Comparison of ENCODE assay signal across 15 cellular contexts in the genomic region with DNA sequence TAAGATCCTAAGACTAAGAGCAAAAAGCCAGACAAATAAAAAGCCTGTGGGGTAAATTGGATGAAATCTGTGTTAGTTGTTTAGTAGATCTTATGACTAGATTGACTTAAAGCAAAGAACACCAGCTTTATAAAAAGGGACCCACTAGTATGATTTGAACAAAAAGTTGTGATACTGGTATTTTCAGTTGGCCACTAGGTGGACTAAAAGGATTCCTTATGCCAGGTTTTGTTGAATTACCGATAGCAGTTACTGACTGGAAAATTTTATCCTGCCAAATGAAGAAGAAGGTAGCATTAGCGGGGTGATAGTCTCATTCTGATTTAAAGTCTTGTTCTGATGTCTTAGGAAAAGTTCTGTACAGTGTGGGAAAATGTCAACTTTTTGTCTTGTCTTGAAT. TPM values are rescaled to one million over a fixed set of nuclear protein-coding genes. Genes with fewer than 3 reads are reported as not detected.
DNase-seq lines count a peak whose midpoint lies in the region; ATAC-seq, FAIRE-seq and TF ChIP-seq lines count a peak whose summit lies in the region.
"Had no signal": no experiment of that assay in that cellular context is flagged by ENCODE, and none has a peak within 500 bp of the region (broad histone marks: within the 10 kb centered on the region; RNA-seq: fewer than 3 reads in every experiment).

No MANE protein-coding gene starts in this region.

- intact Hi-C loops in activated CD8-positive, alpha-beta T cell treated with anti-CD3 and anti-CD28 coated beads for 36 hours (cut with micrococcal nuclease): no loop called here

- TF ChIP-seq CTCF in activated CD8-positive, alpha-beta T cell treated with anti-CD3 and anti-CD28 coated beads for 36 hours (IDR thresholded peaks at IDR 0.05): peak; percentile 39
- TF ChIP-seq CTCF in endothelial cell (IDR thresholded peaks at IDR 0.05; ENCODE audit: unreplicated experiment) (peak; percentile 51), smooth muscle cell (IDR thresholded peaks at IDR 0.05; ENCODE audit: borderline replicate concordance, insufficient read depth, poor library complexity, severe bottlenecking) (no peak)

- H3K9me3 Mint-ChIP-seq in activated CD8-positive, alpha-beta T cell treated with anti-CD3 and anti-CD28 coated beads for 36 hours: no peaks in the 10 kb centered on the region
- no peaks in the 10 kb centered on the region for H3K9me3 Mint-ChIP-seq in activated CD8-positive, alpha-beta T cell treated with anti-CD3 and anti-CD28 coated beads, Interleukin-2, amount 10 ng/mL, durations not matched to agents 7 days and 5 days (ENCODE audit: insufficient read depth)
- no peaks in the 10 kb centered on the region for H3K9me3 Mint-ChIP-seq in endothelial cell (ENCODE audit: unreplicated experiment)
- no peaks in the 10 kb centered on the region for H3K9me3 Mint-ChIP-seq in stimulated activated memory B cell treated with anti-CD40 and anti-IgM and Interleukin-4, amounts not matched to agents 10 μg/mL and 1 μg/mL and 100 μg/mL, for 72 hours

- FAIRE-seq in small intestine (lab: Jason Lieb, UNC): no peak

- H3K27me3 Mint-ChIP-seq in activated CD8-positive, alpha-beta T cell treated with anti-CD3 and anti-CD28 coated beads for 36 hours: peaks cover 2% of the 10 kb centered on the region
- H3K27me3 Mint-ChIP-seq in activated CD8-positive, alpha-beta T cell treated with anti-CD3 and anti-CD28 coated beads, Interleukin-2, amount 10 ng/mL, durations not matched to agents 7 days and 5 days (ENCODE audit: low read depth): peaks cover 19% of the 10 kb centered on the region
- peaks cover 1% of the 10 kb centered on the region for H3K27me3 Mint-ChIP-seq in endothelial cell (ENCODE audit: unreplicated experiment)
- peaks cover 11% of the 10 kb centered on the region for H3K27me3 Mint-ChIP-seq in stimulated activated memory B cell treated with anti-CD40 and anti-IgM and Interleukin-4, amounts not matched to agents 10 μg/mL and 1 μg/mL and 100 μg/mL, for 72 hours

- ATAC-seq in activated CD8-positive, alpha-beta T cell treated with anti-CD3 and anti-CD28 coated beads for 36 hours: no peak
- ATAC-seq in activated CD8-positive, alpha-beta T cell treated with anti-CD3 and anti-CD28 coated beads, Interleukin-2, amount 10 ng/mL, durations not matched to agents 7 days and 5 days: no peak
- no peak for ATAC-seq in stimulated activated memory B cell treated with anti-CD40 and anti-IgM and Interleukin-4, amounts not matched to agents 10 μg/mL and 1 μg/mL and 100 μg/mL, for 72 hours
- no peak for ATAC-seq in GM18867 (IDR thresholded peaks at IDR 0.05; ENCODE audit: unreplicated experiment)
- ATAC-seq: mucosa of descending colon had no signal

- no peaks in the 10 kb centered on the region for H3K36me3 ChIP-seq in small intestine (ENCODE audit: control insufficient read depth in 2 of 2, insufficient read depth in 2 of 2, low read length in 2 of 2)
- no peaks in the 10 kb centered on the region for H3K36me3 ChIP-seq in smooth muscle cell (ENCODE audit: low read depth)
- H3K36me3 ChIP-seq: brain microvascular endothelial cell had no signal

- CTCF ChIA-PET in activated CD8-positive, alpha-beta T cell treated with anti-CD3 and anti-CD28 coated beads for 36 hours (lab: Charles Lee): interaction anchor here (0.9 to 1.4 kb wide), 2 partner anchors 13 to 27 kb away, joined by 3 to 5 read pairs; partner anchors contain the start of gene SRY
- CTCF ChIA-PET in activated CD8-positive, alpha-beta T cell treated with anti-CD3 and anti-CD28 coated beads, Interleukin-2, amount 10 ng/mL, durations not matched to agents 7 days and 5 days (lab: Charles Lee): no interaction called here

- no peak overlapping the region for H3K9ac ChIP-seq in smooth muscle cell (ENCODE audit: low read depth)
- H3K9ac ChIP-seq: KMS-11 had no signal

- H3F3A ChIP-seq in smooth muscle cell (ENCODE audit: low read depth): no peaks in the 10 kb centered on the region

- H4K20me1 ChIP-seq in smooth muscle cell (ENCODE audit: low read depth): no peaks in the 10 kb centered on the region

- POLR2A ChIA-PET in activated CD8-positive, alpha-beta T cell treated with anti-CD3 and anti-CD28 coated beads for 36 hours (lab: Charles Lee): no interaction called here
- POLR2A ChIA-PET in activated CD8-positive, alpha-beta T cell treated with anti-CD3 and anti-CD28 coated beads, Interleukin-2, amount 10 ng/mL, durations not matched to agents 7 days and 5 days (lab: Charles Lee): no interaction called here

- H3K27ac Mint-ChIP-seq in activated CD8-positive, alpha-beta T cell treated with anti-CD3 and anti-CD28 coated beads for 36 hours: no peak overlapping the region
- no peak overlapping the region for H3K27ac Mint-ChIP-seq in activated CD8-positive, alpha-beta T cell treated with anti-CD3 and anti-CD28 coated beads, Interleukin-2, amount 10 ng/mL, durations not matched to agents 7 days and 5 days
- H3K27ac Mint-ChIP-seq in endothelial cell (ENCODE audit: unreplicated experiment): no peak overlapping the region
- no peak overlapping the region for H3K27ac Mint-ChIP-seq in stimulated activated memory B cell treated with anti-CD40 and anti-IgM and Interleukin-4, amounts not matched to agents 10 μg/mL and 1 μg/mL and 100 μg/mL, for 72 hours

- H3K4me1 Mint-ChIP-seq in activated CD8-positive, alpha-beta T cell treated with anti-CD3 and anti-CD28 coated beads for 36 hours (ENCODE audit: low read depth): peaks cover 3% of the 10 kb centered on the region
- peaks cover 4% of the 10 kb centered on the region for H3K4me1 Mint-ChIP-seq in activated CD8-positive, alpha-beta T cell treated with anti-CD3 and anti-CD28 coated beads, Interleukin-2, amount 10 ng/mL, durations not matched to agents 7 days and 5 days (ENCODE audit: low read depth)
- no peaks in the 10 kb centered on the region for H3K4me1 Mint-ChIP-seq in endothelial cell (ENCODE audit: unreplicated experiment)
- no peaks in the 10 kb centered on the region for H3K4me1 Mint-ChIP-seq in stimulated activated memory B cell treated with anti-CD40 and anti-IgM and Interleukin-4, amounts not matched to agents 10 μg/mL and 1 μg/mL and 100 μg/mL, for 72 hours

- H3K27ac ChIP-seq in small intestine (ENCODE audit: low read depth in 1 of 2, low read length in 1 of 2) (no peak overlapping the region), smooth muscle cell (ENCODE audit: low read depth) (no peak overlapping the region)
- H3K27ac ChIP-seq: brain microvascular endothelial cell, KMS-11 had no signal

- no peak overlapping the region for H2AFZ ChIP-seq in smooth muscle cell (ENCODE audit: low read depth)

- whole genome bisulfite sequencing in small intestine, 3 donors: 9 to 35% methylated on average over 2 of the region's 2 CpGs; no CpG with 5 or more reads in 1 of the 3 donors
- no CpG with 5 or more reads among the region's 2 CpGs for WGBS in smooth muscle cell (ENCODE audit: low lambda C conversion rate)

- H3K9me3 ChIP-seq in small intestine (ENCODE audit: control insufficient read depth, low read depth) (no peaks in the 10 kb centered on the region), smooth muscle cell (replicated peaks; ENCODE audit: low read depth) (no peaks in the 10 kb centered on the region)
- H3K9me3 ChIP-seq: mucosa of descending colon had no signal

- H3K4me3 ChIP-seq in small intestine (ENCODE audit: low read depth in 1 of 2, low read length in 2 of 2) (no peak overlapping the region), smooth muscle cell (no peak overlapping the region)
- H3K4me3 ChIP-seq: mucosa of descending colon had no signal

- H3K36me3 Mint-ChIP-seq in activated CD8-positive, alpha-beta T cell treated with anti-CD3 and anti-CD28 coated beads for 36 hours (ENCODE audit: low read depth): no peaks in the 10 kb centered on the region
- no peaks in the 10 kb centered on the region for H3K36me3 Mint-ChIP-seq in activated CD8-positive, alpha-beta T cell treated with anti-CD3 and anti-CD28 coated beads, Interleukin-2, amount 10 ng/mL, durations not matched to agents 7 days and 5 days (ENCODE audit: low read depth)
- no peaks in the 10 kb centered on the region for H3K36me3 Mint-ChIP-seq in endothelial cell (ENCODE audit: low read depth, unreplicated experiment)
- no peaks in the 10 kb centered on the region for H3K36me3 Mint-ChIP-seq in stimulated activated memory B cell treated with anti-CD40 and anti-IgM and Interleukin-4, amounts not matched to agents 10 μg/mL and 1 μg/mL and 100 μg/mL, for 72 hours

- H3K4me2 ChIP-seq in smooth muscle cell: no peak overlapping the region
- H3K4me2 ChIP-seq: KMS-11 had no signal

- H3K27me3 ChIP-seq in small intestine (ENCODE audit: control insufficient read depth in 2 of 2, insufficient read depth in 2 of 2, low read length in 2 of 2): no peaks in the 10 kb centered on the region
- no peaks in the 10 kb centered on the region for H3K27me3 ChIP-seq in smooth muscle cell (ENCODE audit: low read depth)
- H3K27me3 ChIP-seq: brain microvascular endothelial cell had no signal

- no peaks in the 10 kb centered on the region for H3K4me1 ChIP-seq in small intestine (ENCODE audit: control insufficient read depth in 2 of 2, insufficient read depth in 1 of 2, low read depth in 1 of 2, low read length in 1 of 2)
- H3K4me1 ChIP-seq in smooth muscle cell (ENCODE audit: low read depth): no peaks in the 10 kb centered on the region

- no peak for DNase-seq in activated CD8-positive, alpha-beta T cell treated with anti-CD3 and anti-CD28 coated beads for 36 hours
- DNase-seq in activated CD8-positive, alpha-beta T cell treated with anti-CD3 and anti-CD28 coated beads, Interleukin-2, amount 10 ng/mL, durations not matched to agents 7 days and 5 days: no peak
- peak; percentile 6 for DNase-seq in LoVo (ENCODE audit: low spot score)
- DNase-seq in endothelial cell (ENCODE audit: low spot score): no peak
- peak; percentile 32 for DNase-seq in small intestine
- no peak for DNase-seq in smooth muscle cell (lab: John Stamatoyannopoulos, UW; ENCODE audit: unreplicated experiment)
- DNase-seq: activated CD4-positive, alpha-beta T cell treated with anti-CD3 and anti-CD28 coated beads, Interleukin-2, amount 50 U/mL, for 1 hour; activated effector memory CD4-positive, alpha-beta T cell treated with anti-CD3 and anti-CD28 coated beads, Interleukin-2, amount 50 U/mL, for 16 hours; brain microvascular endothelial cell; mucosa of descending colon; NCI-H2029 treated with DMSO at 0.1 percent for 48 hours had no signal

- H3K4me3 Mint-ChIP-seq in activated CD8-positive, alpha-beta T cell treated with anti-CD3 and anti-CD28 coated beads for 36 hours: no peak overlapping the region
- no peak overlapping the region for H3K4me3 Mint-ChIP-seq in activated CD8-positive, alpha-beta T cell treated with anti-CD3 and anti-CD28 coated beads, Interleukin-2, amount 10 ng/mL, durations not matched to agents 7 days and 5 days
- H3K4me3 Mint-ChIP-seq in endothelial cell (ENCODE audit: unreplicated experiment): no peak overlapping the region
- no peak overlapping the region for H3K4me3 Mint-ChIP-seq in stimulated activated memory B cell treated with anti-CD40 and anti-IgM and Interleukin-4, amounts not matched to agents 10 μg/mL and 1 μg/mL and 100 μg/mL, for 72 hours

- no peaks in the 10 kb centered on the region for H3K79me2 ChIP-seq in smooth muscle cell (ENCODE audit: low read depth)

RNA-seq across cellular contexts. Expression of gene SRY, which starts 12.8 kb away (rescaled TPM):
- total RNA-seq in activated CD8-positive, alpha-beta T cell treated with anti-CD3 and anti-CD28 coated beads for 36 hours: not detected
- not detected for total RNA-seq in activated CD8-positive, alpha-beta T cell treated with anti-CD3 and anti-CD28 coated beads, Interleukin-2, amount 10 ng/mL, durations not matched to agents 7 days and 5 days
- total RNA-seq in endothelial cell (ENCODE audit: unreplicated experiment) (0.33 TPM), smooth muscle cell (not detected in 2 replicates)
- polyA plus RNA-seq in small intestine (not detected), smooth muscle cell (not detected in 2 replicates)
- total RNA-seq: mucosa of descending colon, posterior vena cava had no signal

RNA-seq across cellular contexts. Expression of gene RPS4Y1, which starts 41.2 kb away (rescaled TPM):
- total RNA-seq in activated CD8-positive, alpha-beta T cell treated with anti-CD3 and anti-CD28 coated beads for 36 hours: 100 to 1,000 TPM; 406 to 411 TPM
- 100 to 1,000 TPM; 270 to 275 TPM for total RNA-seq in activated CD8-positive, alpha-beta T cell treated with anti-CD3 and anti-CD28 coated beads, Interleukin-2, amount 10 ng/mL, durations not matched to agents 7 days and 5 days
- total RNA-seq in endothelial cell (ENCODE audit: unreplicated experiment) (255 TPM), smooth muscle cell (not detected in 2 replicates)
- polyA plus RNA-seq in small intestine (100 to 1,000 TPM in 2 of 3 donors, 1 to 10 TPM in 1; 8.9 to 423 (median 309) TPM), smooth muscle cell (not detected in 2 replicates)
- total RNA-seq: posterior vena cava had no signal

Comparison
In these comparisons a context has a peak if more than half of its experiments do, and no peak if none do; other contexts are left out.
1. DNase-seq: peak in LoVo (single experiment) and small intestine (single experiment); none in activated CD8-positive, alpha-beta T cell treated with anti-CD3 and anti-CD28 coated beads for 36 hours (single experiment), activated CD8-positive, alpha-beta T cell treated with anti-CD3 and anti-CD28 coated beads, Interleukin-2, amount 10 ng/mL, durations not matched to agents 7 days and 5 days (single experiment), endothelial cell (single experiment) and smooth muscle cell (single experiment).